In the genomic region with DNA sequence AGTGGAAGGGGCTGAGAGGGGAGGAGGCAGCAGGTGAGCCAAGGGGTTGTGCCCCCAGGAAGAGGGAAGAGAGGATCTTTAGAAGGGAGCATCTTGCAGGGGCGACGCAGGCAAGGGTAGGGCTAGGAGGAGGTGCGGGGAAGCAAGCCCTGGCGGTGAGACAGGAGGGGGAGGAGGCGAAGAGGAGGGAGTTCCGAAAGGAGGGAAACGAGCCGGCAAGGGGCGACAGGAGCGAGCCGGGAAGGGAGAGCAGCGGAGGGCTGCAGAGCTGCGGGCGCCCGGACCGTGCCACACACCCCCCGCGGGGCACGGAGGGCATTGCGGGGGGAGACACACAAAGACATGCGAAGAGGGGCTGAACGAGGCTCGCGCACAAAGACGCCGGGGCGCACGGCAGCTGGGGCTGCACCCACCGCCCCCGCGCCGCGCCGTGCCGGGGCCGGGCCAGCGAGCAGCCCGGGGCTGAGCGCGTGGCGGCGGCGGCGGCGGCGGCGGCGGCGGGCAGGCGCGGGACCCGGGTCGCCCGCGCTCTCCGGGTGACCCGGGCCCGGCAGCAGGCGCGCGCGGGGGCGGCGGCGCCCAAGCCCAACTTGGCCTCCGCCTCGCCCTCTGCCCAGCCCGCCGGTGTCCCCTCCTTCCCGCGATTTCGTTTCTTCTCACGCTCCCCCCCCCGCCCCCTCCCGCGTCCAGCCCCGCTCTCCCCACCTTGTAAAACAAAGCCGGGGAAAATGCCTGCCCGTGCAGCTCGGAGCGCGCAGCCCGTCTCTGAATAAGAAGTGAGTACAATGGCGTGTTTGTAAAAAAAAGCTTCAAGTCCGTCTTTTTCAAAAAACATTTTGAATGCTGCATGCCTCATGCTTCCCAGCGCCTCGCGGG, we compare ENCODE assay signal across 8 cellular contexts. TPM values are rescaled to one million over a fixed set of nuclear protein-coding genes. Genes with fewer than 3 reads are reported as not detected.
DNase-seq lines count a peak whose midpoint lies in the region; ATAC-seq and TF ChIP-seq lines count a peak whose summit lies in the region.

A gene with protein sequence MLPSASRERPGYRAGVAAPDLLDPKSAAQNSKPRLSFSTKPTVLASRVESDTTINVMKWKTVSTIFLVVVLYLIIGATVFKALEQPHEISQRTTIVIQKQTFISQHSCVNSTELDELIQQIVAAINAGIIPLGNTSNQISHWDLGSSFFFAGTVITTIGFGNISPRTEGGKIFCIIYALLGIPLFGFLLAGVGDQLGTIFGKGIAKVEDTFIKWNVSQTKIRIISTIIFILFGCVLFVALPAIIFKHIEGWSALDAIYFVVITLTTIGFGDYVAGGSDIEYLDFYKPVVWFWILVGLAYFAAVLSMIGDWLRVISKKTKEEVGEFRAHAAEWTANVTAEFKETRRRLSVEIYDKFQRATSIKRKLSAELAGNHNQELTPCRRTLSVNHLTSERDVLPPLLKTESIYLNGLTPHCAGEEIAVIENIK (plus strand): TSS at position 206 of the 876 bp plus-strand sequence. CDS start 649 bp downstream, at position 855.

- H3K9ac ChIP-seq in iPS-20b (ENCODE audit: low read depth, low read length): no peak within 1 kb of the TSS

- peak in 1 of 2 donors; percentile 1 for DNase-seq in activated T-cell treated with anti-CD3 and anti-CD28 coated beads, Interleukin-2, amount 50 U/mL, for 72 hours
- DNase-seq in activated T-cell treated with anti-CD3 and anti-CD28 coated beads, Interleukin-2, amount 50 U/mL, for 1 hour: no peak
- peak; percentile 29 for DNase-seq in activated naive CD8-positive, alpha-beta T cell treated with anti-CD3 and anti-CD28 coated beads, Interleukin-2, amount 10 ng/mL, durations not matched to agents 7 days and 5 days
- DNase-seq in suprapubic skin (ENCODE audit: low spot score in 2 of 2): peak; percentile 71 to 85
- no peak for DNase-seq in effector memory CD4-positive, alpha-beta T cell

- H3K9me3 ChIP-seq in iPS-20b (ENCODE audit: insufficient read depth, low read depth, low read length) (no peaks in the 10 kb centered on the region), suprapubic skin (no peaks in the 10 kb centered on the region)
- H3K9me3 ChIP-seq in effector memory CD4-positive, alpha-beta T cell (ENCODE audit: control insufficient read depth, low read length): no peaks in the 10 kb centered on the region

- H3K27ac Mint-ChIP-seq in activated T-cell treated with anti-CD3 and anti-CD28 coated beads, Interleukin-2, amount 50 U/mL, for 72 hours: no peak within 1 kb of the TSS
- H3K27ac Mint-ChIP-seq in activated naive CD8-positive, alpha-beta T cell treated with anti-CD3 and anti-CD28 coated beads, Interleukin-2, amount 10 ng/mL, durations not matched to agents 7 days and 5 days: no peak within 1 kb of the TSS

- H3K9me3 Mint-ChIP-seq in activated T-cell treated with anti-CD3 and anti-CD28 coated beads, Interleukin-2, amount 50 U/mL, for 72 hours: no peaks in the 10 kb centered on the region
- no peaks in the 10 kb centered on the region for H3K9me3 Mint-ChIP-seq in activated naive CD8-positive, alpha-beta T cell treated with anti-CD3 and anti-CD28 coated beads, Interleukin-2, amount 10 ng/mL, durations not matched to agents 7 days and 5 days

- H3K36me3 Mint-ChIP-seq in activated T-cell treated with anti-CD3 and anti-CD28 coated beads, Interleukin-2, amount 50 U/mL, for 72 hours (ENCODE audit: insufficient read depth in 2 of 2): peaks cover 0 to 4% of the 10 kb centered on the region in 2 donors
- H3K36me3 Mint-ChIP-seq in activated naive CD8-positive, alpha-beta T cell treated with anti-CD3 and anti-CD28 coated beads, Interleukin-2, amount 10 ng/mL, durations not matched to agents 7 days and 5 days: no peaks in the 10 kb centered on the region

- TF ChIP-seq CTCF in suprapubic skin (IDR thresholded peaks at IDR 0.05): no peak

- peak; percentile 23 to 62 for ATAC-seq in activated T-cell treated with anti-CD3 and anti-CD28 coated beads, Interleukin-2, amount 50 U/mL, for 72 hours (replicated peaks in 1 of 2)
- ATAC-seq in activated naive CD8-positive, alpha-beta T cell treated with anti-CD3 and anti-CD28 coated beads, Interleukin-2, amount 10 ng/mL, durations not matched to agents 7 days and 5 days (ENCODE audit: low read depth): no peak
- ATAC-seq in GM19452 (IDR thresholded peaks at IDR 0.05; ENCODE audit: unreplicated experiment) (no peak), GM18505 (IDR thresholded peaks at IDR 0.05; ENCODE audit: unreplicated experiment) (no peak)

- no peaks in the 10 kb centered on the region for H3K36me3 ChIP-seq in iPS-20b (ENCODE audit: insufficient read depth, low read depth, low read length)
- no peaks in the 10 kb centered on the region for H3K36me3 ChIP-seq in suprapubic skin
- no peaks in the 10 kb centered on the region for H3K36me3 ChIP-seq in effector memory CD4-positive, alpha-beta T cell (ENCODE audit: control insufficient read depth, insufficient read depth, low read length)

- no peak for TF ChIP-seq POLR2A in suprapubic skin (IDR thresholded peaks at IDR 0.05)
- no peak for TF ChIP-seq POLR2A in GM18505 (IDR thresholded peaks at IDR 0.05; ENCODE audit: borderline replicate concordance, extremely low read depth, insufficient read depth, insufficient read length)

- under 1% methylated on average over 66 of the region's 88 CpGs for WGBS in suprapubic skin

- H3K4me3 Mint-ChIP-seq in activated T-cell treated with anti-CD3 and anti-CD28 coated beads, Interleukin-2, amount 50 U/mL, for 72 hours: peak within 1 kb of the TSS; percentile 55 to 74
- H3K4me3 Mint-ChIP-seq in activated naive CD8-positive, alpha-beta T cell treated with anti-CD3 and anti-CD28 coated beads, Interleukin-2, amount 10 ng/mL, durations not matched to agents 7 days and 5 days: no peak within 1 kb of the TSS

- peak within 1 kb of the TSS; percentile 65 for H3K4me3 ChIP-seq in iPS-20b (ENCODE audit: low read length)
- peak within 1 kb of the TSS; percentile 55 for H3K4me3 ChIP-seq in suprapubic skin
- H3K4me3 ChIP-seq in effector memory CD4-positive, alpha-beta T cell (ENCODE audit: insufficient read depth, low read depth, low read length, poor library complexity, severe bottlenecking): no peak within 1 kb of the TSS

- no peak within 1 kb of the TSS for H3K27ac ChIP-seq in iPS-20b (ENCODE audit: low read length)
- peak within 1 kb of the TSS; percentile 40 for H3K27ac ChIP-seq in suprapubic skin
- no peak within 1 kb of the TSS for H3K27ac ChIP-seq in effector memory CD4-positive, alpha-beta T cell (ENCODE audit: insufficient read depth, low read length, poor library complexity, severe bottlenecking)

- H3K27me3 ChIP-seq in iPS-20b (ENCODE audit: insufficient read depth, low read length) (peaks cover 98% of the 10 kb centered on the region), suprapubic skin (peaks cover 29% of the 10 kb centered on the region)
- H3K27me3 ChIP-seq in effector memory CD4-positive, alpha-beta T cell (replicated peaks; ENCODE audit: control insufficient read depth, insufficient read depth, low read length, poor library complexity, severe bottlenecking): peaks cover 3% of the 10 kb centered on the region

- H3K4me1 ChIP-seq in iPS-20b (ENCODE audit: insufficient read depth, low read length) (no peaks in the 10 kb centered on the region), suprapubic skin (peaks cover 17% of the 10 kb centered on the region)
- H3K4me1 ChIP-seq in effector memory CD4-positive, alpha-beta T cell (ENCODE audit: control insufficient read depth, insufficient read depth, low read length, poor library complexity, severe bottlenecking): no peaks in the 10 kb centered on the region

- POLR2A ChIA-PET in activated naive CD8-positive, alpha-beta T cell treated with anti-CD3 and anti-CD28 coated beads, Interleukin-2, amount 10 ng/mL, durations not matched to agents 7 days and 5 days (lab: Charles Lee): no interaction called here

- no peak for TF ChIP-seq EP300 in suprapubic skin (IDR thresholded peaks at IDR 0.05)

- H3K4me1 Mint-ChIP-seq in activated T-cell treated with anti-CD3 and anti-CD28 coated beads, Interleukin-2, amount 50 U/mL, for 72 hours (ENCODE audit: low read depth): peaks cover 13% of the 10 kb centered on the region
- peaks cover 2% of the 10 kb centered on the region for H3K4me1 Mint-ChIP-seq in activated naive CD8-positive, alpha-beta T cell treated with anti-CD3 and anti-CD28 coated beads, Interleukin-2, amount 10 ng/mL, durations not matched to agents 7 days and 5 days

- H3K27me3 Mint-ChIP-seq in activated T-cell treated with anti-CD3 and anti-CD28 coated beads, Interleukin-2, amount 50 U/mL, for 72 hours (ENCODE audit: low read depth): peaks cover 73% of the 10 kb centered on the region
- H3K27me3 Mint-ChIP-seq in activated naive CD8-positive, alpha-beta T cell treated with anti-CD3 and anti-CD28 coated beads, Interleukin-2, amount 10 ng/mL, durations not matched to agents 7 days and 5 days: peaks cover 57% of the 10 kb centered on the region

RNA-seq across cellular contexts. Expression of the gene that starts here (rescaled TPM):
- total RNA-seq in activated T-cell treated with anti-CD3 and anti-CD28 coated beads, Interleukin-2, amount 50 U/mL, for 72 hours: not detected
- total RNA-seq in activated naive CD8-positive, alpha-beta T cell treated with anti-CD3 and anti-CD28 coated beads, Interleukin-2, amount 10 ng/mL, durations not matched to agents 7 days and 5 days: not detected
- total RNA-seq in suprapubic skin: 1 to 10 TPM; 1.4 to 8.2 (median 5.2) TPM

Comparison
In these comparisons a context has a peak if more than half of its experiments do, and no peak if none do; other contexts are left out.
1. Peak in ATAC-seq in activated T-cell treated with anti-CD3 and anti-CD28 coated beads, Interleukin-2, amount 50 U/mL, for 72 hours; RNA of the gene not detected or under 1 TPM.
2. Peak in DNase-seq in activated naive CD8-positive, alpha-beta T cell treated with anti-CD3 and anti-CD28 coated beads, Interleukin-2, amount 10 ng/mL, durations not matched to agents 7 days and 5 days; RNA of the gene not detected or under 1 TPM.
3. DNase-seq: peak in suprapubic skin (2 of 2); none in activated T-cell treated with anti-CD3 and anti-CD28 coated beads, Interleukin-2, amount 50 U/mL, for 1 hour (single experiment) and effector memory CD4-positive, alpha-beta T cell (0 of 3).